1 cellular context compared by ENCODE assay signal in genomic region chr20:1215386-1216170, GRCh38.
TF ChIP-seq lines count a peak whose summit lies in the region.

No MANE protein-coding gene starts in this region.

TF ChIP-seq in K562, 482 proteins besides CTCF, POLR2A, EP300 and RAD21 (continued from another document):
- peak; percentile 82 for TF ChIP-seq CUX1 (CRISPR knock-in tag; IDR thresholded peaks at IDR 0.05)
- peak; percentile 43; the same call in 1 of the 2 replicates for TF ChIP-seq SMARCC2 (IDR thresholded peaks at IDR 0.05; ENCODE audit: low read depth)
- TF ChIP-seq ZFX (CRISPR knock-in tag; IDR thresholded peaks at IDR 0.05) = peak; percentile 17; the same call in 1 of the 2 replicates
- peak; percentile 87 for TF ChIP-seq PKNOX1 (IDR thresholded peaks at IDR 0.05)
- peak; percentile 51 for TF ChIP-seq CBFA2T3 (IDR thresholded peaks at IDR 0.05)
- TF ChIP-seq ZNF592 (IDR thresholded peaks at IDR 0.05) = peak; percentile 11
- TF ChIP-seq MEIS2 (IDR thresholded peaks at IDR 0.05; ENCODE audit: partially characterized antibody) = peak; percentile 97
- no peak for TF ChIP-seq CREB5 (CRISPR knock-in tag; IDR thresholded peaks at IDR 0.05)
- TF ChIP-seq ZNF274 (IDR thresholded peaks at IDR 0.05; ENCODE audit: borderline replicate concordance, low read depth, low read length) = no peak
- peak; percentile 71 for TF ChIP-seq KLF13 (tag; IDR thresholded peaks at IDR 0.05; ENCODE audit: borderline replicate concordance, low read depth)
- peak; percentile 92 for TF ChIP-seq C11orf30 (IDR thresholded peaks at IDR 0.05; ENCODE audit: low read depth)
